In genomic region chr2:158966321-158966720, GRCh38 we compare ENCODE assay signal across 1 cellular context.
TF ChIP-seq lines count a peak whose summit lies in the region.

No MANE protein-coding gene starts in this region.

TF ChIP-seq in WTC11, 78 proteins besides CTCF, POLR2A, EP300 and RAD21 (continued from another document):
- no peak for TF ChIP-seq AR (CRISPR knock-in tag; IDR thresholded peaks at IDR 0.05)
- no peak for TF ChIP-seq AFF4 (CRISPR knock-in tag; IDR thresholded peaks at IDR 0.05; ENCODE audit: borderline replicate concordance)
- TF ChIP-seq CREM (CRISPR knock-in tag; IDR thresholded peaks at IDR 0.05) = no peak
- TF ChIP-seq EMX1 (CRISPR knock-in tag; IDR thresholded peaks at IDR 0.05) = no peak
- TF ChIP-seq, protein P1, sequence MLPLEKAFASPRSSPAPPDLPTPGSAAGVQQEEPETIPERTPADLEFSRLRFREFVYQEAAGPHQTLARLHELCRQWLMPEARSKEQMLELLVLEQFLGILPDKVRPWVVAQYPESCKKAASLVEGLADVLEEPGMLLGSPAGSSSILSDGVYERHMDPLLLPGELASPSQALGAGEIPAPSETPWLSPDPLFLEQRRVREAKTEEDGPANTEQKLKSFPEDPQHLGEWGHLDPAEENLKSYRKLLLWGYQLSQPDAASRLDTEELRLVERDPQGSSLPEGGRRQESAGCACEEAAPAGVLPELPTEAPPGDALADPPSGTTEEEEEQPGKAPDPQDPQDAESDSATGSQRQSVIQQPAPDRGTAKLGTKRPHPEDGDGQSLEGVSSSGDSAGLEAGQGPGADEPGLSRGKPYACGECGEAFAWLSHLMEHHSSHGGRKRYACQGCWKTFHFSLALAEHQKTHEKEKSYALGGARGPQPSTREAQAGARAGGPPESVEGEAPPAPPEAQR (CRISPR knock-in tag; IDR thresholded peaks at IDR 0.05) = no peak
- TF ChIP-seq JAZF1 (CRISPR knock-in tag; IDR thresholded peaks at IDR 0.05) = no peak
- no peak for TF ChIP-seq ZNF396 (CRISPR knock-in tag; IDR thresholded peaks at IDR 0.05; ENCODE audit: borderline replicate concordance)
- TF ChIP-seq RELA (CRISPR knock-in tag; IDR thresholded peaks at IDR 0.05; ENCODE audit: borderline replicate concordance) = no peak
- TF ChIP-seq IRF1 (CRISPR knock-in tag; IDR thresholded peaks at IDR 0.05) = no peak
- TF ChIP-seq, protein P2, sequence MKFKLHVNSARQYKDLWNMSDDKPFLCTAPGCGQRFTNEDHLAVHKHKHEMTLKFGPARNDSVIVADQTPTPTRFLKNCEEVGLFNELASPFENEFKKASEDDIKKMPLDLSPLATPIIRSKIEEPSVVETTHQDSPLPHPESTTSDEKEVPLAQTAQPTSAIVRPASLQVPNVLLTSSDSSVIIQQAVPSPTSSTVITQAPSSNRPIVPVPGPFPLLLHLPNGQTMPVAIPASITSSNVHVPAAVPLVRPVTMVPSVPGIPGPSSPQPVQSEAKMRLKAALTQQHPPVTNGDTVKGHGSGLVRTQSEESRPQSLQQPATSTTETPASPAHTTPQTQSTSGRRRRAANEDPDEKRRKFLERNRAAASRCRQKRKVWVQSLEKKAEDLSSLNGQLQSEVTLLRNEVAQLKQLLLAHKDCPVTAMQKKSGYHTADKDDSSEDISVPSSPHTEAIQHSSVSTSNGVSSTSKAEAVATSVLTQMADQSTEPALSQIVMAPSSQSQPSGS (CRISPR knock-in tag; IDR thresholded peaks at IDR 0.05; ENCODE audit: borderline replicate concordance, low read depth) = no peak
- no peak for TF ChIP-seq ZNF219 (CRISPR knock-in tag; IDR thresholded peaks at IDR 0.05; ENCODE audit: borderline replicate concordance)
- no peak for TF ChIP-seq MYBL2 (CRISPR knock-in tag; IDR thresholded peaks at IDR 0.05)
- TF ChIP-seq OVOL2 (CRISPR knock-in tag; IDR thresholded peaks at IDR 0.05; ENCODE audit: borderline replicate concordance) = no peak
- no peak for TF ChIP-seq PRDM15 (CRISPR knock-in tag; IDR thresholded peaks at IDR 0.05)
- TF ChIP-seq NR1H2 (CRISPR knock-in tag; IDR thresholded peaks at IDR 0.05) = no peak
